ENCODE assay signal across 9 cellular contexts in the genomic region with DNA sequence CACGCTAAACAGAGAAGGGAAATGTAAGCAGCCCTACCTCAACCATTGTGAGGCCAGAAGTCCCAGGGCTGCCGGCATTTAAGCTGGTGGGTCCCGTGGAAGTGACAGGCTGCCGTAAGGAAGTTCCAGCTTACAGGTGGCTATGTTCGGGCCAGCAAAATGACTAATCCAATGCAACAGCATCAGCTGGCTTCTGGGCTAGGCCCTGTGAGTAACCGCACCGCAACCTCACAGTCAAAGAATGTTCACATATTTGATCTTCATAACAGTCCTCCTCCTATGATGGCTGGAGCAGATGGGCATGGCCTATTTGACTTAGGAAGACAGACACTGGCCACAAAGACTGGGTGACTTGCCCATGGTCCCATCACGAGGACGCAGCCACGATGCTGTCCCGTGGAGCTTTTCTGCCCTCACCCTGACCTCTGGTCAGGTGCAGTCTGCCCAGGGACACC.
DNase-seq lines count a peak whose midpoint lies in the region; ATAC-seq and TF ChIP-seq lines count a peak whose summit lies in the region.
"Had no signal": no experiment of that assay in that cellular context is flagged by ENCODE, and none has a peak within 500 bp of the region (broad histone marks: within the 10 kb centered on the region; RNA-seq: fewer than 3 reads in every experiment).

No MANE protein-coding gene starts in this region.

- H3K27me3 ChIP-seq in colonic mucosa (no peaks in the 10 kb centered on the region), mesenchymal stem cell (ENCODE audit: control insufficient read depth in 1 of 2, insufficient read depth in 1 of 2, low read length in 2 of 2) (no peaks in the 10 kb centered on the region), tibial nerve (no peaks in the 10 kb centered on the region)

- TF ChIP-seq CTCF in colonic mucosa (IDR thresholded peaks at IDR 0.05) (no peak), tibial nerve (IDR thresholded peaks at IDR 0.05) (no peak)

- peaks cover 22% of the 10 kb centered on the region for H3K27me3 Mint-ChIP-seq in activated CD4-positive, alpha-beta T cell treated with anti-CD3 and anti-CD28 coated beads, Interleukin-2, amount 10 ng/mL, durations not matched to agents 24 days and 14 days

- intact Hi-C loops in colonic mucosa (cut with DNase I) = no loop called here
- intact Hi-C loops in activated CD4-positive, alpha-beta T cell treated with anti-CD3 and anti-CD28 coated beads, Interleukin-2, amount 10 ng/mL, durations not matched to agents 24 days and 14 days (cut with micrococcal nuclease) = no loop called here

- no peak overlapping the region for H3K4me3 Mint-ChIP-seq in activated CD4-positive, alpha-beta T cell treated with anti-CD3 and anti-CD28 coated beads, Interleukin-2, amount 10 ng/mL, durations not matched to agents 24 days and 14 days

- no peaks in the 10 kb centered on the region for H3K36me3 ChIP-seq in colonic mucosa
- H3K36me3 ChIP-seq in mesenchymal stem cell (ENCODE audit: control insufficient read depth in 1 of 2, insufficient read depth in 2 of 2, low read depth in 1 of 2, low read length in 2 of 2) = no peaks in the 10 kb centered on the region
- no peaks in the 10 kb centered on the region for H3K36me3 ChIP-seq in tibial nerve

- 49% methylated on average over 11 of the region's 11 CpGs for WGBS in mesenchymal stem cell
- 37 to 55% methylated on average over 10 to 11 of the region's 11 CpGs for WGBS in tibial nerve, 2 donors

- H3K4me1 Mint-ChIP-seq in activated CD4-positive, alpha-beta T cell treated with anti-CD3 and anti-CD28 coated beads, Interleukin-2, amount 10 ng/mL, durations not matched to agents 24 days and 14 days = no peaks in the 10 kb centered on the region

- TF ChIP-seq EP300 in tibial nerve (IDR thresholded peaks at IDR 0.05) = peak in 1 of 2 donors; percentile 74

- peaks cover 5% of the 10 kb centered on the region for H3K79me1 ChIP-seq in mesenchymal stem cell (replicated peaks; ENCODE audit: low read length, poor library complexity, severe bottlenecking)

- H2AK5ac ChIP-seq in mesenchymal stem cell (ENCODE audit: low read length, severe bottlenecking) = peak overlapping the region; percentile 88

- H2AFZ ChIP-seq in mesenchymal stem cell (ENCODE audit: low read depth, low read length) = no peak overlapping the region

- H3K4me2 ChIP-seq in mesenchymal stem cell (ENCODE audit: low read length, poor library complexity, severe bottlenecking) = peak overlapping the region; percentile 12

- DNase-seq in LHCN-M2 (ENCODE audit: low read depth) = peak; percentile 98
- no peak for DNase-seq in colonic mucosa
- peak; percentile 84 for DNase-seq in mesenchymal stem cell
- DNase-seq in tibial nerve (ENCODE audit: low spot score in 2 of 2) = peak; percentile 47 to 60
- no peak for DNase-seq in islet precursor cell
- no peak for DNase-seq in activated CD4-positive, alpha-beta T cell treated with anti-CD3 and anti-CD28 coated beads, Interleukin-2, amount 10 ng/mL, durations not matched to agents 24 days and 14 days
- no peak for DNase-seq in cortex of kidney (lab: John Stamatoyannopoulos, UW)
- DNase-seq: NCI-H2107 had no signal

- no peak overlapping the region for H3K9ac ChIP-seq in colonic mucosa (ENCODE audit: low read depth in 2 of 2, low read length in 2 of 2)
- peak overlapping the region; percentile 67 for H3K9ac ChIP-seq in mesenchymal stem cell (ENCODE audit: low read length)

- H3K23ac ChIP-seq in mesenchymal stem cell (ENCODE audit: low read length in 2 of 2) = no peak overlapping the region

- H3K14ac ChIP-seq in mesenchymal stem cell (ENCODE audit: low read length in 2 of 2) = no peak overlapping the region

- H2BK120ac ChIP-seq in mesenchymal stem cell (ENCODE audit: low read depth, low read length) = no peak overlapping the region

- peak overlapping the region; percentile 57 to 69 for H2BK12ac ChIP-seq in mesenchymal stem cell (ENCODE audit: low read length in 2 of 2)

- H3K18ac ChIP-seq in mesenchymal stem cell (ENCODE audit: low read depth in 1 of 2, low read length in 2 of 2) = peak overlapping the region in 1 of 2 experiments; percentile 52

- H4K91ac ChIP-seq in mesenchymal stem cell (ENCODE audit: low read length) = peak overlapping the region; percentile 93

- ATAC-seq in HG02973 (IDR thresholded peaks at IDR 0.05; ENCODE audit: unreplicated experiment) = no peak

- H3K27ac ChIP-seq in colonic mucosa = peak overlapping the region; percentile 32
- peak overlapping the region; percentile 84 for H3K27ac ChIP-seq in mesenchymal stem cell (ENCODE audit: low read length, poor library complexity, severe bottlenecking)
- H3K27ac ChIP-seq in tibial nerve = peak overlapping the region; percentile 76 to 95 (median 85)

- peak overlapping the region; percentile 87 for H2BK5ac ChIP-seq in mesenchymal stem cell (ENCODE audit: low read depth, low read length, poor library complexity, severe bottlenecking)

- H3K9me3 ChIP-seq in colonic mucosa (no peaks in the 10 kb centered on the region), mesenchymal stem cell (ENCODE audit: control insufficient read depth, low read length) (no peaks in the 10 kb centered on the region), tibial nerve (no peaks in the 10 kb centered on the region)

- no peaks in the 10 kb centered on the region for H3K4me1 ChIP-seq in colonic mucosa
- peaks cover 34% of the 10 kb centered on the region for H3K4me1 ChIP-seq in mesenchymal stem cell (ENCODE audit: control insufficient read depth, insufficient read depth, low read depth, low read length)
- peaks cover 0 to 76% (median 60%) of the 10 kb centered on the region in 4 donors for H3K4me1 ChIP-seq in tibial nerve

- no peak overlapping the region for H2BK15ac ChIP-seq in mesenchymal stem cell (ENCODE audit: low read depth, poor library complexity, severe bottlenecking)

- peak overlapping the region in 1 of 2 experiments; percentile 86 for H3K4ac ChIP-seq in mesenchymal stem cell (ENCODE audit: low read depth in 1 of 2, low read length in 2 of 2)

- no peak overlapping the region for H3K4me3 ChIP-seq in colonic mucosa
- peak overlapping the region in 1 of 2 experiments; percentile 60 for H3K4me3 ChIP-seq in mesenchymal stem cell (ENCODE audit: insufficient read depth in 1 of 2, low read depth in 1 of 2, low read length in 2 of 2)
- peak overlapping the region in 1 of 4 donors; percentile 30 for H3K4me3 ChIP-seq in tibial nerve

- no peak overlapping the region for H3K27ac Mint-ChIP-seq in activated CD4-positive, alpha-beta T cell treated with anti-CD3 and anti-CD28 coated beads, Interleukin-2, amount 10 ng/mL, durations not matched to agents 24 days and 14 days

- TF ChIP-seq POLR2A in tibial nerve (IDR thresholded peaks at IDR 0.05) = no peak

- peak overlapping the region; percentile 57 for H4K8ac ChIP-seq in mesenchymal stem cell (ENCODE audit: low read length)

- no peaks in the 10 kb centered on the region for H3K9me3 Mint-ChIP-seq in activated CD4-positive, alpha-beta T cell treated with anti-CD3 and anti-CD28 coated beads, Interleukin-2, amount 10 ng/mL, durations not matched to agents 24 days and 14 days

- H3K36me3 Mint-ChIP-seq in activated CD4-positive, alpha-beta T cell treated with anti-CD3 and anti-CD28 coated beads, Interleukin-2, amount 10 ng/mL, durations not matched to agents 24 days and 14 days (ENCODE audit: low read depth) = no peaks in the 10 kb centered on the region

Comparison
In these comparisons a context has a peak if more than half of its experiments do, and no peak if none do; other contexts are left out.
1. DNase-seq: peak in LHCN-M2 (single experiment), mesenchymal stem cell (single experiment) and tibial nerve (2 of 2); none in colonic mucosa (single experiment), islet precursor cell (single experiment), activated CD4-positive, alpha-beta T cell treated with anti-CD3 and anti-CD28 coated beads, Interleukin-2, amount 10 ng/mL, durations not matched to agents 24 days and 14 days (single experiment) and cortex of kidney (single experiment).
2. H3K27ac ChIP-seq: peak in every context shown above with its lines; median percentile 85 in tibial nerve; 84 in mesenchymal stem cell; 32 in colonic mucosa.